In the genomic region with DNA sequence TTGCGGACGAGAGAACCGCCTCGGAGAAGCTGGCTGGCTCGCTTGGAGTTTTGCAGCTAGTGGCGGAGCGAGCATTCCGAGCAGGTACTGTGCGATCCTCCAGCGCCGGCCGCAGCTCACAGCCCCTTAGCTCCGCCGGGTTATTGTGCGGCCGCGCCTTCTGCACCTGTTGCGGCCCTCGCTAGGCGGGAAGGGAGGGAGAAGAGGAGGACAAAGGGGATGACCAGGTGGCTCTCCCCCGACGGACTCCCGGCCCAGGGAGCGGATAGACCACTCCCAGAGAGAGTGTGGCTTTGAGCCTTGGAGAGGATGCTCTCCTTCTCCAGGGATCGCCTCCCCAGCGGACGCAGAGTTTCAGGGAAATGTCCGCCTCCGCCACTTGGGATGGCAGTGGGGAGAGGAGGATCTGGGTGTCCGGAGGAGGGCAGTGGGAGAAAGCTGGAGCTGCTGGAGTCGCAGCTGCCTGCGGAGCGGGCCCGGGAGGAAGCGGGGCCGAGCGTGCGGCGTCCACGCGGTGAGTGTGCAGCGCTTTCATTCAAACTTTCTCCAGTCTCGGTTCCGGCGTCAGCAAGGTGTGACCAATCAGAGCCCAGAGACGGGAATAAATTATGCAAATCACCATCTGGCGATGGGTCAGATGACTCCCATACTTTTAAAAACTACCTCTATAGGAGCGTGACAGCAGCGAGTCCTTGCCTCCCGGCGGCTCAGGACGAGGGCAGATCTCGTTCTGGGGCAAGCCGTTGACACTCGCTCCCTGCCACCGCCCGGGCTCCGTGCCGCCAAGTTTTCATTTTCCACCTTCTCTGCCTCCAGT, we compare ENCODE assay signal across 1 cellular context.
TF ChIP-seq lines count a peak whose summit lies in the region.

A gene (plus strand): TSS at position 681 of the 817 bp plus-strand sequence. CDS start 252 bp downstream, outside the sequence.

TF ChIP-seq in HepG2, 621 proteins besides CTCF, POLR2A, EP300 and RAD21 (continued from another document and continues in another):
- TF ChIP-seq ZMYM2 (CRISPR knock-in tag; IDR thresholded peaks at IDR 0.05) (no peak), TGIF2 (CRISPR knock-in tag; IDR thresholded peaks at IDR 0.05) (0 out of 2 replicates have a peak, but pooled peaks have one; percentile 41), REPIN1 (CRISPR knock-in tag; IDR thresholded peaks at IDR 0.05; ENCODE audit: borderline replicate concordance, low read depth) (no peak), HMG20B (CRISPR knock-in tag; conservative IDR thresholded peaks at IDR 0.05) (no peak), HDAC1 (CRISPR knock-in tag; IDR thresholded peaks at IDR 0.05) (peak; percentile 79), SALL1 (CRISPR knock-in tag; IDR thresholded peaks at IDR 0.05) (peak; percentile 71), ZBTB38 (CRISPR knock-in tag; IDR thresholded peaks at IDR 0.05) (0 out of 2 replicates have a peak, but pooled peaks have one; percentile 18), GABPB1 (CRISPR knock-in tag; IDR thresholded peaks at IDR 0.05) (peak; percentile 55; the same call in 1 of the 2 replicates), GATAD2A (CRISPR knock-in tag; IDR thresholded peaks at IDR 0.05) (no peak), NFATC3 (CRISPR knock-in tag; IDR thresholded peaks at IDR 0.05) (no peak), ZBTB7A (CRISPR knock-in tag; IDR thresholded peaks at IDR 0.05) (peak; percentile 59; the same call in 1 of the 2 replicates), TCF7 (IDR thresholded peaks at IDR 0.05; ENCODE audit: low read depth) (no peak), PHF8 (CRISPR knock-in tag; IDR thresholded peaks at IDR 0.05) (0 out of 2 replicates have a peak, but pooled peaks have one; percentile 42), ZNF501 (CRISPR knock-in tag; IDR thresholded peaks at IDR 0.05) (peak; percentile 37; the same call in 1 of the 2 replicates), SP2 (CRISPR knock-in tag; IDR thresholded peaks at IDR 0.05) (0 out of 2 replicates have a peak, but pooled peaks have one; percentile 27), ZNF589 (CRISPR knock-in tag; conservative IDR thresholded peaks at IDR 0.05) (0 out of 2 replicates have a peak, but pooled peaks have one; percentile 33), TOE1 (CRISPR knock-in tag; IDR thresholded peaks at IDR 0.05) (peak; percentile 20; the same call in 1 of the 2 replicates), ZNF841 (CRISPR knock-in tag; IDR thresholded peaks at IDR 0.05; ENCODE audit: borderline replicate concordance) (peak; percentile 89), JUND (CRISPR knock-in tag; IDR thresholded peaks at IDR 0.05) (peak; percentile 26; the same call in 1 of the 2 replicates), ZFYVE20 (CRISPR knock-in tag; IDR thresholded peaks at IDR 0.05; ENCODE audit: borderline replicate concordance, low read depth) (peak; percentile 42; the same call in 1 of the 2 replicates), ZNF772 (CRISPR knock-in tag; IDR thresholded peaks at IDR 0.05) (peak; percentile 46; the same call in 1 of the 2 replicates), GLI4 (CRISPR knock-in tag; IDR thresholded peaks at IDR 0.05; ENCODE audit: borderline replicate concordance) (0 out of 2 replicates have a peak, but pooled peaks have one; percentile 69), ZNF670 (CRISPR knock-in tag; IDR thresholded peaks at IDR 0.05; ENCODE audit: borderline replicate concordance) (0 out of 2 replicates have a peak, but pooled peaks have one; percentile 58), ZNF546 (CRISPR knock-in tag; conservative IDR thresholded peaks at IDR 0.05) (0 out of 2 replicates have a peak, but pooled peaks have one; percentile 31), POLR2G (IDR thresholded peaks at IDR 0.05; ENCODE audit: low read depth, low read length) (0 out of 2 replicates have a peak, but pooled peaks have one; percentile 30), ZFY (CRISPR knock-in tag; IDR thresholded peaks at IDR 0.05) (peak; percentile 45; the same call in 1 of the 2 replicates), ZBTB8A (CRISPR knock-in tag; IDR thresholded peaks at IDR 0.05; ENCODE audit: borderline replicate concordance, low read depth) (peak; percentile 43; the same call in 1 of the 2 replicates), NFYC (CRISPR knock-in tag; IDR thresholded peaks at IDR 0.05) (peak; percentile 68), ZNF558 (CRISPR knock-in tag; IDR thresholded peaks at IDR 0.05; ENCODE audit: borderline replicate concordance) (no peak)
- TF ChIP-seq, protein P1, sequence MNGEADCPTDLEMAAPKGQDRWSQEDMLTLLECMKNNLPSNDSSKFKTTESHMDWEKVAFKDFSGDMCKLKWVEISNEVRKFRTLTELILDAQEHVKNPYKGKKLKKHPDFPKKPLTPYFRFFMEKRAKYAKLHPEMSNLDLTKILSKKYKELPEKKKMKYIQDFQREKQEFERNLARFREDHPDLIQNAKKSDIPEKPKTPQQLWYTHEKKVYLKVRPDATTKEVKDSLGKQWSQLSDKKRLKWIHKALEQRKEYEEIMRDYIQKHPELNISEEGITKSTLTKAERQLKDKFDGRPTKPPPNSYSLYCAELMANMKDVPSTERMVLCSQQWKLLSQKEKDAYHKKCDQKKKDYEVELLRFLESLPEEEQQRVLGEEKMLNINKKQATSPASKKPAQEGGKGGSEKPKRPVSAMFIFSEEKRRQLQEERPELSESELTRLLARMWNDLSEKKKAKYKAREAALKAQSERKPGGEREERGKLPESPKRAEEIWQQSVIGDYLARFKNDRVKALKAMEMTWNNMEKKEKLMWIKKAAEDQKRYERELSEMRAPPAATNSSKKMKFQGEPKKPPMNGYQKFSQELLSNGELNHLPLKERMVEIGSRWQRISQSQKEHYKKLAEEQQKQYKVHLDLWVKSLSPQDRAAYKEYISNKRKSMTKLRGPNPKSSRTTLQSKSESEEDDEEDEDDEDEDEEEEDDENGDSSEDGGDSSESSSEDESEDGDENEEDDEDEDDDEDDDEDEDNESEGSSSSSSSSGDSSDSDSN (CRISPR knock-in tag; IDR thresholded peaks at IDR 0.05), result peak; percentile 72
- TF ChIP-seq, protein P2, sequence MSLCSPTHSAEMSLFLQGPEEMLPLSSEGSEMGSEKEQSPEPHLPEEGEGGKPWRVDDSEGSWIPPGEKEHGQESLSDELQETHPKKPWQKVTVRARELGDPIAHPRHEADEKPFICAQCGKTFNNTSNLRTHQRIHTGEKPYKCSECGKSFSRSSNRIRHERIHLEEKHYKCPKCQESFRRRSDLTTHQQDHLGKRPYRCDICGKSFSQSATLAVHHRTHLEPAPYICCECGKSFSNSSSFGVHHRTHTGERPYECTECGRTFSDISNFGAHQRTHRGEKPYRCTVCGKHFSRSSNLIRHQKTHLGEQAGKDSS (CRISPR knock-in tag; IDR thresholded peaks at IDR 0.05; ENCODE audit: borderline replicate concordance, low read depth), result 0 out of 2 replicates have a peak, but pooled peaks have one; percentile 20
- TF ChIP-seq, protein P3, sequence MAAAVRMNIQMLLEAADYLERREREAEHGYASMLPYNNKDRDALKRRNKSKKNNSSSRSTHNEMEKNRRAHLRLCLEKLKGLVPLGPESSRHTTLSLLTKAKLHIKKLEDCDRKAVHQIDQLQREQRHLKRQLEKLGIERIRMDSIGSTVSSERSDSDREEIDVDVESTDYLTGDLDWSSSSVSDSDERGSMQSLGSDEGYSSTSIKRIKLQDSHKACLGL (CRISPR knock-in tag; IDR thresholded peaks at IDR 0.05), result peak; percentile 78; the same call in 1 of the 2 replicates
- TF ChIP-seq, protein P4, sequence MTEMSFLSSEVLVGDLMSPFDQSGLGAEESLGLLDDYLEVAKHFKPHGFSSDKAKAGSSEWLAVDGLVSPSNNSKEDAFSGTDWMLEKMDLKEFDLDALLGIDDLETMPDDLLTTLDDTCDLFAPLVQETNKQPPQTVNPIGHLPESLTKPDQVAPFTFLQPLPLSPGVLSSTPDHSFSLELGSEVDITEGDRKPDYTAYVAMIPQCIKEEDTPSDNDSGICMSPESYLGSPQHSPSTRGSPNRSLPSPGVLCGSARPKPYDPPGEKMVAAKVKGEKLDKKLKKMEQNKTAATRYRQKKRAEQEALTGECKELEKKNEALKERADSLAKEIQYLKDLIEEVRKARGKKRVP (CRISPR knock-in tag; IDR thresholded peaks at IDR 0.05), result 0 out of 4 replicates have a peak, but pooled peaks of 1 of the 2 experiments have one; percentile 17
- TF ChIP-seq, protein P5, sequence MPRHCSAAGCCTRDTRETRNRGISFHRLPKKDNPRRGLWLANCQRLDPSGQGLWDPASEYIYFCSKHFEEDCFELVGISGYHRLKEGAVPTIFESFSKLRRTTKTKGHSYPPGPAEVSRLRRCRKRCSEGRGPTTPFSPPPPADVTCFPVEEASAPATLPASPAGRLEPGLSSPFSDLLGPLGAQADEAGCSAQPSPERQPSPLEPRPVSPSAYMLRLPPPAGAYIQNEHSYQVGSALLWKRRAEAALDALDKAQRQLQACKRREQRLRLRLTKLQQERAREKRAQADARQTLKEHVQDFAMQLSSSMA (CRISPR knock-in tag; IDR thresholded peaks at IDR 0.05), result no peak
- TF ChIP-seq, protein P6, sequence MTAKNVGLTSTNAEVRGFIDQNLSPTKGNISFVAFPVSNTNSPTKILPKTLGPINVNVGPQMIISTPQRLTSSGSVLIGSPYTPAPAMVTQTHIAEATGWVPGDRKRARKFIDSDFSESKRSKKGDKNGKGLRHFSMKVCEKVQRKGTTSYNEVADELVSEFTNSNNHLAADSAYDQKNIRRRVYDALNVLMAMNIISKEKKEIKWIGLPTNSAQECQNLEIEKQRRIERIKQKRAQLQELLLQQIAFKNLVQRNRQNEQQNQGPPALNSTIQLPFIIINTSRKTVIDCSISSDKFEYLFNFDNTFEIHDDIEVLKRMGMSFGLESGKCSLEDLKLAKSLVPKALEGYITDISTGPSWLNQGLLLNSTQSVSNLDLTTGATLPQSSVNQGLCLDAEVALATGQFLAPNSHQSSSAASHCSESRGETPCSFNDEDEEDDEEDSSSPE (CRISPR knock-in tag; IDR thresholded peaks at IDR 0.05), result peak; percentile 78
- TF ChIP-seq, protein P7, sequence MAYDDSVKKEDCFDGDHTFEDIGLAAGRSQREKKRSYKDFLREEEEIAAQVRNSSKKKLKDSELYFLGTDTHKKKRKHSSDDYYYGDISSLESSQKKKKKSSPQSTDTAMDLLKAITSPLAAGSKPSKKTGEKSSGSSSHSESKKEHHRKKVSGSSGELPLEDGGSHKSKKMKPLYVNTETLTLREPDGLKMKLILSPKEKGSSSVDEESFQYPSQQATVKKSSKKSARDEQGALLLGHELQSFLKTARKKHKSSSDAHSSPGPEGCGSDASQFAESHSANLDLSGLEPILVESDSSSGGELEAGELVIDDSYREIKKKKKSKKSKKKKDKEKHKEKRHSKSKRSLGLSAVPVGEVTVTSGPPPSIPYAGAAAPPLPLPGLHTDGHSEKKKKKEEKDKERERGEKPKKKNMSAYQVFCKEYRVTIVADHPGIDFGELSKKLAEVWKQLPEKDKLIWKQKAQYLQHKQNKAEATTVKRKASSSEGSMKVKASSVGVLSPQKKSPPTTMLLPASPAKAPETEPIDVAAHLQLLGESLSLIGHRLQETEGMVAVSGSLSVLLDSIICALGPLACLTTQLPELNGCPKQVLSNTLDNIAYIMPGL (CRISPR knock-in tag; IDR thresholded peaks at IDR 0.05; ENCODE audit: borderline replicate concordance in 1 of 2, low read depth in 1 of 2), result 0 out of 4 replicates have a peak, but pooled peaks of 1 of the 2 experiments have one; percentile 24
- TF ChIP-seq, protein P8, sequence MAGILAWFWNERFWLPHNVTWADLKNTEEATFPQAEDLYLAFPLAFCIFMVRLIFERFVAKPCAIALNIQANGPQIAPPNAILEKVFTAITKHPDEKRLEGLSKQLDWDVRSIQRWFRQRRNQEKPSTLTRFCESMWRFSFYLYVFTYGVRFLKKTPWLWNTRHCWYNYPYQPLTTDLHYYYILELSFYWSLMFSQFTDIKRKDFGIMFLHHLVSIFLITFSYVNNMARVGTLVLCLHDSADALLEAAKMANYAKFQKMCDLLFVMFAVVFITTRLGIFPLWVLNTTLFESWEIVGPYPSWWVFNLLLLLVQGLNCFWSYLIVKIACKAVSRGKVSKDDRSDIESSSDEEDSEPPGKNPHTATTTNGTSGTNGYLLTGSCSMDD (CRISPR knock-in tag; IDR thresholded peaks at IDR 0.05), result no peak
- TF ChIP-seq, protein P9, sequence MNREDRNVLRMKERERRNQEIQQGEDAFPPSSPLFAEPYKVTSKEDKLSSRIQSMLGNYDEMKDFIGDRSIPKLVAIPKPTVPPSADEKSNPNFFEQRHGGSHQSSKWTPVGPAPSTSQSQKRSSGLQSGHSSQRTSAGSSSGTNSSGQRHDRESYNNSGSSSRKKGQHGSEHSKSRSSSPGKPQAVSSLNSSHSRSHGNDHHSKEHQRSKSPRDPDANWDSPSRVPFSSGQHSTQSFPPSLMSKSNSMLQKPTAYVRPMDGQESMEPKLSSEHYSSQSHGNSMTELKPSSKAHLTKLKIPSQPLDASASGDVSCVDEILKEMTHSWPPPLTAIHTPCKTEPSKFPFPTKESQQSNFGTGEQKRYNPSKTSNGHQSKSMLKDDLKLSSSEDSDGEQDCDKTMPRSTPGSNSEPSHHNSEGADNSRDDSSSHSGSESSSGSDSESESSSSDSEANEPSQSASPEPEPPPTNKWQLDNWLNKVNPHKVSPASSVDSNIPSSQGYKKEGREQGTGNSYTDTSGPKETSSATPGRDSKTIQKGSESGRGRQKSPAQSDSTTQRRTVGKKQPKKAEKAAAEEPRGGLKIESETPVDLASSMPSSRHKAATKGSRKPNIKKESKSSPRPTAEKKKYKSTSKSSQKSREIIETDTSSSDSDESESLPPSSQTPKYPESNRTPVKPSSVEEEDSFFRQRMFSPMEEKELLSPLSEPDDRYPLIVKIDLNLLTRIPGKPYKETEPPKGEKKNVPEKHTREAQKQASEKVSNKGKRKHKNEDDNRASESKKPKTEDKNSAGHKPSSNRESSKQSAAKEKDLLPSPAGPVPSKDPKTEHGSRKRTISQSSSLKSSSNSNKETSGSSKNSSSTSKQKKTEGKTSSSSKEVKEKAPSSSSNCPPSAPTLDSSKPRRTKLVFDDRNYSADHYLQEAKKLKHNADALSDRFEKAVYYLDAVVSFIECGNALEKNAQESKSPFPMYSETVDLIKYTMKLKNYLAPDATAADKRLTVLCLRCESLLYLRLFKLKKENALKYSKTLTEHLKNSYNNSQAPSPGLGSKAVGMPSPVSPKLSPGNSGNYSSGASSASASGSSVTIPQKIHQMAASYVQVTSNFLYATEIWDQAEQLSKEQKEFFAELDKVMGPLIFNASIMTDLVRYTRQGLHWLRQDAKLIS (CRISPR knock-in tag; IDR thresholded peaks at IDR 0.05), result no peak
- TF ChIP-seq, protein P10, sequence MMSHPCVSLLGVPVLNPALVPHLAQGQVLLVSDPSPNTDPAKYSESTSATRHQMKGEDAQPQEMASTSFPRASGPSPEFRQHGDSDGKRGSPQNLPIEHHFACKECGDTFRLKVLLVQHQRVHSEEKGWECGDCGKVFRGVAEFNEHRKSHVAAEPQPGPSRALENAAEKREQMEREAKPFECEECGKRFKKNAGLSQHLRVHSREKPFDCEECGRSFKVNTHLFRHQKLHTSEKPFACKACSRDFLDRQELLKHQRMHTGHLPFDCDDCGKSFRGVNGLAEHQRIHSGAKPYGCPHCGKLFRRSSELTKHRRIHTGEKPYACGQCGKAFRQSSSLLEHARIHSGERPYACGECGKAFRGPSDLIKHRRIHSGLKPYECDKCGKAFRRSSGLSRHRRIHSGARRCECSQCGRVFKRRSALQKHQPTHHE (CRISPR knock-in tag; IDR thresholded peaks at IDR 0.05; ENCODE audit: borderline replicate concordance), result peak; percentile 38; the same call in 1 of the 2 replicates
- TF ChIP-seq, protein P11, sequence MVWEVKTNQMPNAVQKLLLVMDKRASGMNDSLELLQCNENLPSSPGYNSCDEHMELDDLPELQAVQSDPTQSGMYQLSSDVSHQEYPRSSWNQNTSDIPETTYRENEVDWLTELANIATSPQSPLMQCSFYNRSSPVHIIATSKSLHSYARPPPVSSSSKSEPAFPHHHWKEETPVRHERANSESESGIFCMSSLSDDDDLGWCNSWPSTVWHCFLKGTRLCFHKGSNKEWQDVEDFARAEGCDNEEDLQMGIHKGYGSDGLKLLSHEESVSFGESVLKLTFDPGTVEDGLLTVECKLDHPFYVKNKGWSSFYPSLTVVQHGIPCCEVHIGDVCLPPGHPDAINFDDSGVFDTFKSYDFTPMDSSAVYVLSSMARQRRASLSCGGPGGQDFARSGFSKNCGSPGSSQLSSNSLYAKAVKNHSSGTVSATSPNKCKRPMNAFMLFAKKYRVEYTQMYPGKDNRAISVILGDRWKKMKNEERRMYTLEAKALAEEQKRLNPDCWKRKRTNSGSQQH (CRISPR knock-in tag; IDR thresholded peaks at IDR 0.05; ENCODE audit: low read depth), result peak; percentile 84
